In the genomic region with DNA sequence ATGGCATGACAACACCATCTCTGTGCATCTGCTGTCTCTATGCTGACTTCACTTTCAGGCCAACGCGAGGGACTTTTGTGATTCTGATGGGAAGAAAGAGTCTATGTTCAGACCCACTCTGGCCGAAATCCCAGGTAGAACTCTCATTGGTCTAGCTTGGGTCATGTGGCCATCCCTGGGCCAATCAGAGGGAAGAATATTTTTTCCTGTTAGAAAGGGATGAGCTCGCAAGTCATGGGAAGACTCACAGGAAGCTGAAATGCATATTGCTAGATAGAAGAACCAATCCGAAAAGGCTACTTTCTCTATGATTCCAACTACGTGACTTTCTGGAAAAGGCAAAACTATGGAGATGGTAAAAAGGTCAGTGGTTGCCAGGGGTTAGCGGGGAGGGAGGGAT, we compare ENCODE assay signal across 20 cellular contexts. TPM values are rescaled to one million over a fixed set of nuclear protein-coding genes. Genes with fewer than 3 reads are reported as not detected.
"Had no signal": no experiment of that assay in that cellular context is flagged by ENCODE, and none has a peak within 500 bp of the region (broad histone marks: within the 10 kb centered on the region; RNA-seq: fewer than 3 reads in every experiment).

No MANE protein-coding gene starts in this region.

- H3K27me3 ChIP-seq: heart right ventricle, neutrophil, pancreas, right atrium auricular region, suprapubic skin had no signal

- ATAC-seq: activated CD4-positive, CD25-positive, alpha-beta regulatory T cell treated with anti-CD3 and anti-CD28 coated beads, Interleukin-2, amount 50 U/mL, for 24 hours; heart right ventricle; mucosa of descending colon; pancreas had no signal

- H3K4me3 ChIP-seq: esophagus muscularis mucosa, heart right ventricle, left ventricle myocardium inferior, mucosa of descending colon, pancreas, right atrium auricular region, suprapubic skin had no signal

- H3K9me3 ChIP-seq: neutrophil, pancreas had no signal

- H3K36me3 ChIP-seq: esophagus muscularis mucosa, heart right ventricle, left ventricle myocardium inferior, neutrophil, pancreas, right atrium auricular region, suprapubic skin had no signal

- H3K27ac ChIP-seq: esophagus muscularis mucosa, heart right ventricle, left ventricle myocardium inferior, neutrophil, pancreas, right atrium auricular region, suprapubic skin had no signal

- H3K4me1 ChIP-seq: pancreas had no signal

- DNase-seq: activated CD4-positive, alpha-beta T cell treated with anti-CD3 and anti-CD28 coated beads, Interleukin-2, amount 50 U/mL, for 1 hour; activated CD8-positive, alpha-beta memory T cell treated with anti-CD3 and anti-CD28 coated beads, Interleukin-2, amount 50 U/mL, for 48 hours; activated effector memory CD4-positive, alpha-beta T cell treated with anti-CD3 and anti-CD28 coated beads, Interleukin-2, amount 50 U/mL, for 16 hours; effector memory CD4-positive, alpha-beta T cell; heart right ventricle; kidney glomerular epithelial cell; left ventricle myocardium inferior; naive B cell; pancreas had no signal

RNA-seq across cellular contexts. Expression of a gene that starts 56.0 kb away (rescaled TPM):
- total RNA-seq: bronchial epithelial cell, cerebellum, endothelial cell of umbilical vein, esophagus muscularis mucosa, mucosa of descending colon, pancreas, right atrium auricular region, skeletal muscle tissue, suprapubic skin, T-cell had no signal
- polyA plus RNA-seq: endothelial cell of umbilical vein, pancreas had no signal
